1 cellular context compared by ENCODE assay signal in the genomic region with DNA sequence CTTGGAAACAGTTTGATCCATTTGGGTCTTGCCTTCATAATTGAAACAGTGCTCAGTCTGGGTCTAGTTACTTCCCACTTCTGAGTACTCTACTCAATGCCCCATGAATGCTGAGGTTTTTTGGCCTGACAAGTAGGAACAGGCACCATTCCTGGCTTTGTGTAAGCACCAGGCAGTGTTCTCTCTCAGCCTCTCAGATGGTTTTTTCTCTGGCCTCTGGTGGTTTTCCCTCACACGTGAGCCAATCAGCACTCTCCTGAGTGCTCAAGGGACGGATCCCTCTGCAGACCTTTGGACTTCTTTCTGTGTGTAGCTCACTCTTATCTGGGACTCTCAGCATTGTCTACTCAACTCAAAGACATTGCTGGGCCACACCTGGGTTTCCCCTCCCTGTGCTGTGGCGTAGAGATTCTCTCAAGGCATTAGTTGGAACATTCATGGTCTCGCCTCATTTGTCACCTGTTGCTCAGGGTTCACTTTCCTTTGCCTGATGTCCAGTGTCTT.
TF ChIP-seq lines count a peak whose summit lies in the region.

No MANE protein-coding gene starts in this region.

TF ChIP-seq in K562, 482 proteins besides CTCF, POLR2A, EP300 and RAD21 (continued from another document):
- TF ChIP-seq, protein P1, sequence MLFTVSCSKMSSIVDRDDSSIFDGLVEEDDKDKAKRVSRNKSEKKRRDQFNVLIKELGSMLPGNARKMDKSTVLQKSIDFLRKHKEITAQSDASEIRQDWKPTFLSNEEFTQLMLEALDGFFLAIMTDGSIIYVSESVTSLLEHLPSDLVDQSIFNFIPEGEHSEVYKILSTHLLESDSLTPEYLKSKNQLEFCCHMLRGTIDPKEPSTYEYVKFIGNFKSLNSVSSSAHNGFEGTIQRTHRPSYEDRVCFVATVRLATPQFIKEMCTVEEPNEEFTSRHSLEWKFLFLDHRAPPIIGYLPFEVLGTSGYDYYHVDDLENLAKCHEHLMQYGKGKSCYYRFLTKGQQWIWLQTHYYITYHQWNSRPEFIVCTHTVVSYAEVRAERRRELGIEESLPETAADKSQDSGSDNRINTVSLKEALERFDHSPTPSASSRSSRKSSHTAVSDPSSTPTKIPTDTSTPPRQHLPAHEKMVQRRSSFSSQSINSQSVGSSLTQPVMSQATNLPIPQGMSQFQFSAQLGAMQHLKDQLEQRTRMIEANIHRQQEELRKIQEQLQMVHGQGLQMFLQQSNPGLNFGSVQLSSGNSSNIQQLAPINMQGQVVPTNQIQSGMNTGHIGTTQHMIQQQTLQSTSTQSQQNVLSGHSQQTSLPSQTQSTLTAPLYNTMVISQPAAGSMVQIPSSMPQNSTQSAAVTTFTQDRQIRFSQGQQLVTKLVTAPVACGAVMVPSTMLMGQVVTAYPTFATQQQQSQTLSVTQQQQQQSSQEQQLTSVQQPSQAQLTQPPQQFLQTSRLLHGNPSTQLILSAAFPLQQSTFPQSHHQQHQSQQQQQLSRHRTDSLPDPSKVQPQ (CRISPR knock-in tag; IDR thresholded peaks at IDR 0.05; ENCODE audit: borderline replicate concordance) = no peak
- TF ChIP-seq, protein P2, sequence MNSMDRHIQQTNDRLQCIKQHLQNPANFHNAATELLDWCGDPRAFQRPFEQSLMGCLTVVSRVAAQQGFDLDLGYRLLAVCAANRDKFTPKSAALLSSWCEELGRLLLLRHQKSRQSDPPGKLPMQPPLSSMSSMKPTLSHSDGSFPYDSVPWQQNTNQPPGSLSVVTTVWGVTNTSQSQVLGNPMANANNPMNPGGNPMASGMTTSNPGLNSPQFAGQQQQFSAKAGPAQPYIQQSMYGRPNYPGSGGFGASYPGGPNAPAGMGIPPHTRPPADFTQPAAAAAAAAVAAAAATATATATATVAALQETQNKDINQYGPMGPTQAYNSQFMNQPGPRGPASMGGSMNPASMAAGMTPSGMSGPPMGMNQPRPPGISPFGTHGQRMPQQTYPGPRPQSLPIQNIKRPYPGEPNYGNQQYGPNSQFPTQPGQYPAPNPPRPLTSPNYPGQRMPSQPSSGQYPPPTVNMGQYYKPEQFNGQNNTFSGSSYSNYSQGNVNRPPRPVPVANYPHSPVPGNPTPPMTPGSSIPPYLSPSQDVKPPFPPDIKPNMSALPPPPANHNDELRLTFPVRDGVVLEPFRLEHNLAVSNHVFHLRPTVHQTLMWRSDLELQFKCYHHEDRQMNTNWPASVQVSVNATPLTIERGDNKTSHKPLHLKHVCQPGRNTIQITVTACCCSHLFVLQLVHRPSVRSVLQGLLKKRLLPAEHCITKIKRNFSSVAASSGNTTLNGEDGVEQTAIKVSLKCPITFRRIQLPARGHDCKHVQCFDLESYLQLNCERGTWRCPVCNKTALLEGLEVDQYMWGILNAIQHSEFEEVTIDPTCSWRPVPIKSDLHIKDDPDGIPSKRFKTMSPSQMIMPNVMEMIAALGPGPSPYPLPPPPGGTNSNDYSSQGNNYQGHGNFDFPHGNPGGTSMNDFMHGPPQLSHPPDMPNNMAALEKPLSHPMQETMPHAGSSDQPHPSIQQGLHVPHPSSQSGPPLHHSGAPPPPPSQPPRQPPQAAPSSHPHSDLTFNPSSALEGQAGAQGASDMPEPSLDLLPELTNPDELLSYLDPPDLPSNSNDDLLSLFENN (IDR thresholded peaks at IDR 0.05; ENCODE audit: low read depth in 2 of 2, low read length in 2 of 2) = no peak
- TF ChIP-seq RBM39 (optimal IDR thresholded peaks at IDR 0.05; ENCODE audit: low read depth, low read length) (no peak), ZFX (CRISPR knock-in tag; IDR thresholded peaks at IDR 0.05) (no peak), SMARCA5 (IDR thresholded peaks at IDR 0.05) (no peak), NR4A1 (CRISPR knock-in tag; IDR thresholded peaks at IDR 0.05) (no peak), NR4A1 (tag; IDR thresholded peaks at IDR 0.05) (no peak), DDX20 (tag; IDR thresholded peaks at IDR 0.05; ENCODE audit: low read depth) (no peak), ZC3H4 (CRISPR knock-in tag; IDR thresholded peaks at IDR 0.05; ENCODE audit: borderline replicate concordance) (no peak), STAT5B (CRISPR knock-in tag; IDR thresholded peaks at IDR 0.05) (no peak), PHTF2 (CRISPR knock-in tag; IDR thresholded peaks at IDR 0.05) (no peak)
- TF ChIP-seq, protein P3, sequence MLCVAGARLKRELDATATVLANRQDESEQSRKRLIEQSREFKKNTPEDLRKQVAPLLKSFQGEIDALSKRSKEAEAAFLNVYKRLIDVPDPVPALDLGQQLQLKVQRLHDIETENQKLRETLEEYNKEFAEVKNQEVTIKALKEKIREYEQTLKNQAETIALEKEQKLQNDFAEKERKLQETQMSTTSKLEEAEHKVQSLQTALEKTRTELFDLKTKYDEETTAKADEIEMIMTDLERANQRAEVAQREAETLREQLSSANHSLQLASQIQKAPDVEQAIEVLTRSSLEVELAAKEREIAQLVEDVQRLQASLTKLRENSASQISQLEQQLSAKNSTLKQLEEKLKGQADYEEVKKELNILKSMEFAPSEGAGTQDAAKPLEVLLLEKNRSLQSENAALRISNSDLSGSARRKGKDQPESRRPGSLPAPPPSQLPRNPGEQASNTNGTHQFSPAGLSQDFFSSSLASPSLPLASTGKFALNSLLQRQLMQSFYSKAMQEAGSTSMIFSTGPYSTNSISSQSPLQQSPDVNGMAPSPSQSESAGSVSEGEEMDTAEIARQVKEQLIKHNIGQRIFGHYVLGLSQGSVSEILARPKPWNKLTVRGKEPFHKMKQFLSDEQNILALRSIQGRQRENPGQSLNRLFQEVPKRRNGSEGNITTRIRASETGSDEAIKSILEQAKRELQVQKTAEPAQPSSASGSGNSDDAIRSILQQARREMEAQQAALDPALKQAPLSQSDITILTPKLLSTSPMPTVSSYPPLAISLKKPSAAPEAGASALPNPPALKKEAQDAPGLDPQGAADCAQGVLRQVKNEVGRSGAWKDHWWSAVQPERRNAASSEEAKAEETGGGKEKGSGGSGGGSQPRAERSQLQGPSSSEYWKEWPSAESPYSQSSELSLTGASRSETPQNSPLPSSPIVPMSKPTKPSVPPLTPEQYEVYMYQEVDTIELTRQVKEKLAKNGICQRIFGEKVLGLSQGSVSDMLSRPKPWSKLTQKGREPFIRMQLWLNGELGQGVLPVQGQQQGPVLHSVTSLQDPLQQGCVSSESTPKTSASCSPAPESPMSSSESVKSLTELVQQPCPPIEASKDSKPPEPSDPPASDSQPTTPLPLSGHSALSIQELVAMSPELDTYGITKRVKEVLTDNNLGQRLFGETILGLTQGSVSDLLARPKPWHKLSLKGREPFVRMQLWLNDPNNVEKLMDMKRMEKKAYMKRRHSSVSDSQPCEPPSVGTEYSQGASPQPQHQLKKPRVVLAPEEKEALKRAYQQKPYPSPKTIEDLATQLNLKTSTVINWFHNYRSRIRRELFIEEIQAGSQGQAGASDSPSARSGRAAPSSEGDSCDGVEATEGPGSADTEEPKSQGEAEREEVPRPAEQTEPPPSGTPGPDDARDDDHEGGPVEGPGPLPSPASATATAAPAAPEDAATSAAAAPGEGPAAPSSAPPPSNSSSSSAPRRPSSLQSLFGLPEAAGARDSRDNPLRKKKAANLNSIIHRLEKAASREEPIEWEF (CRISPR knock-in tag; IDR thresholded peaks at IDR 0.05) = no peak
- TF ChIP-seq, protein P4, sequence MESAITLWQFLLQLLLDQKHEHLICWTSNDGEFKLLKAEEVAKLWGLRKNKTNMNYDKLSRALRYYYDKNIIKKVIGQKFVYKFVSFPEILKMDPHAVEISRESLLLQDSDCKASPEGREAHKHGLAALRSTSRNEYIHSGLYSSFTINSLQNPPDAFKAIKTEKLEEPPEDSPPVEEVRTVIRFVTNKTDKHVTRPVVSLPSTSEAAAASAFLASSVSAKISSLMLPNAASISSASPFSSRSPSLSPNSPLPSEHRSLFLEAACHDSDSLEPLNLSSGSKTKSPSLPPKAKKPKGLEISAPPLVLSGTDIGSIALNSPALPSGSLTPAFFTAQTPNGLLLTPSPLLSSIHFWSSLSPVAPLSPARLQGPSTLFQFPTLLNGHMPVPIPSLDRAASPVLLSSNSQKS (CRISPR knock-in tag; IDR thresholded peaks at IDR 0.05) = no peak
TF ChIP-seq in K562: peak in this region for 0.
